Comparison of ENCODE assay signal across 8 cellular contexts in genomic region chr2:71466301-71467179, GRCh38. TPM values are rescaled to one million over a fixed set of nuclear protein-coding genes. Genes with fewer than 3 reads are reported as not detected.
DNase-seq lines count a peak whose midpoint lies in the region; ATAC-seq and TF ChIP-seq lines count a peak whose summit lies in the region.

No MANE protein-coding gene starts in this region.

- H3K4me1 ChIP-seq in SK-N-SH (ENCODE audit: control insufficient read depth in 1 of 2, insufficient read depth in 2 of 2, low read depth in 1 of 2, low read length in 1 of 2), result peaks cover 3 to 4% of the 10 kb centered on the region in 2 experiments; a peak in 2 of 4 replicates
- peaks cover 28 to 51% (median 45%) of the 10 kb centered on the region in 4 donors for H3K4me1 ChIP-seq in esophagus muscularis mucosa
- H3K4me1 ChIP-seq in SJCRH30, result peaks cover 37% of the 10 kb centered on the region

- no peak for TF ChIP-seq POLR2A in esophagus muscularis mucosa (IDR thresholded peaks at IDR 0.05; ENCODE audit: low read depth)

- H3K9me3 Mint-ChIP-seq in naive B cell, result peaks cover 0 to 5% (median 2%) of the 10 kb centered on the region in 7 donors

- no peak overlapping the region for H3K27ac ChIP-seq in SK-N-SH (ENCODE audit: low read depth in 2 of 2, low read length in 1 of 2)
- peak overlapping the region; percentile 54 to 79 (median 67) for H3K27ac ChIP-seq in esophagus muscularis mucosa (replicated peaks in 1 of 4)
- no peak overlapping the region for H3K27ac ChIP-seq in SJCRH30

- no peaks in the 10 kb centered on the region for H3K9me3 ChIP-seq in SK-N-SH
- no peaks in the 10 kb centered on the region for H3K9me3 ChIP-seq in esophagus muscularis mucosa
- H3K9me3 ChIP-seq in SJCRH30 (replicated peaks), result 0 out of 2 replicates have a peak, but pooled peaks cover 3% of the 10 kb centered on the region

- H3K4me1 Mint-ChIP-seq in naive B cell, result peaks cover 7 to 10% (median 7%) of the 10 kb centered on the region in 3 donors

- H3K4me3 ChIP-seq in SK-N-SH (ENCODE audit: low read depth in 2 of 2, low read length in 1 of 2) (peak overlapping the region; percentile 57 to 73), esophagus muscularis mucosa (peak overlapping the region; percentile 66 to 82 (median 70)), SJCRH30 (no peak overlapping the region)

- H3K4me2 ChIP-seq in SK-N-SH, result peak overlapping the region; percentile 99

- peak; percentile 21 to 22 for DNase-seq in stimulated activated CD4-positive, alpha-beta T cell treated with anti-CD3 and anti-CD28 coated beads, Interleukin-2, amount 100 ng/mL, for 24 hours
- DNase-seq in stimulated activated CD4-positive, alpha-beta T cell treated with anti-CD3 and anti-CD28 coated beads, Interleukin-4, amount 100 ng/mL, for 1 hour, result no peak
- DNase-seq in SK-N-SH (peak; percentile 85), esophagus muscularis mucosa (ENCODE audit: extremely low spot score) (no peak), naive B cell (no peak), NOMO-1 treated with dmso at 0.1 percent for 144 hours (lab: John Stamatoyannopoulos, UW; ENCODE audit: unreplicated experiment) (no peak), SJCRH30 (no peak)
- no peak for DNase-seq in NK-92 treated with Interleukin-12 subunit alpha and Interleukin-12 subunit beta, amount 100 ng/mL, for 24 hours (lab: John Stamatoyannopoulos, UW)

- POLR2A ChIA-PET in SK-N-SH (lab: Yijun Ruan, JAX), result interaction anchor here (0.8 kb wide), 1 partner anchor 8 kb away, joined by 3 read pairs; no protein-coding TSS in a partner anchor

- no peak for TF ChIP-seq RAD21 in SK-N-SH (IDR thresholded peaks at IDR 0.05; ENCODE audit: low read length)

- H3K36me3 ChIP-seq in SK-N-SH (replicated peaks in 1 of 2; ENCODE audit: control insufficient read depth in 1 of 2, insufficient read depth in 2 of 2, low read length in 1 of 2), result no peaks in the 10 kb centered on the region
- no peaks in the 10 kb centered on the region for H3K36me3 ChIP-seq in esophagus muscularis mucosa
- H3K36me3 ChIP-seq in SJCRH30, result peaks cover 10% of the 10 kb centered on the region

- H3K27me3 ChIP-seq in SK-N-SH (ENCODE audit: insufficient read depth) (peaks cover 48% of the 10 kb centered on the region), esophagus muscularis mucosa (peaks cover 0 to 6% (median 0%) of the 10 kb centered on the region in 4 donors), SJCRH30 (no peaks in the 10 kb centered on the region)

- peak overlapping the region; percentile 68 to 84 (median 75) for H3K4me3 Mint-ChIP-seq in naive B cell

- TF ChIP-seq EP300 in SK-N-SH (IDR thresholded peaks at IDR 0.05; ENCODE audit: borderline replicate concordance in 1 of 2, low read depth in 1 of 2, low read length in 1 of 2) (no peak), esophagus muscularis mucosa (IDR thresholded peaks at IDR 0.05) (no peak)

- peak overlapping the region; percentile 33; the same call in 1 of the 2 replicates for H3K9ac ChIP-seq in SK-N-SH

- ATAC-seq in naive B cell (ENCODE audit: low read depth in 2 of 2), result no peak

- H4K20me1 ChIP-seq in SK-N-SH (ENCODE audit: insufficient read depth), result no peaks in the 10 kb centered on the region

- H3K36me3 Mint-ChIP-seq in naive B cell, result no peaks in the 10 kb centered on the region

- H3K79me2 ChIP-seq in SK-N-SH (ENCODE audit: insufficient read depth), result no peaks in the 10 kb centered on the region

- TF ChIP-seq CTCF in SK-N-SH (IDR thresholded peaks at IDR 0.05) (no peak), esophagus muscularis mucosa (IDR thresholded peaks at IDR 0.05) (no peak)

- H3F3A ChIP-seq in SK-N-SH (replicated peaks; ENCODE audit: insufficient read depth), result no peaks in the 10 kb centered on the region

- H3K27ac Mint-ChIP-seq in naive B cell, result no peak overlapping the region

- WGBS in SK-N-SH (ENCODE audit: low lambda C conversion rate), result 1% methylated on average over 29 of the region's 78 CpGs
- 0% methylated on average over 5 of the region's 78 CpGs for WGBS in esophagus muscularis mucosa

- intact Hi-C loops in esophagus muscularis mucosa (cut with DNase I), result no loop called here

- H3K27me3 Mint-ChIP-seq in naive B cell, result peaks cover 27 to 42% (median 31%) of the 10 kb centered on the region in 3 donors

- no peaks in the 10 kb centered on the region for H3K9me2 ChIP-seq in SK-N-SH

- H2AFZ ChIP-seq in SK-N-SH (ENCODE audit: low read depth), result peak overlapping the region; percentile 67; the same call in 1 of the 2 replicates

- CTCF ChIA-PET in SK-N-SH (lab: Yijun Ruan, JAX), result interaction anchor here (0.8 to 2.8 kb wide), 6 partner anchors 11 to 167 kb away, joined by 3 to 15 read pairs (median 3); no protein-coding TSS in a partner anchor

TF ChIP-seq in SK-N-SH, 30 proteins besides CTCF, POLR2A, EP300 and RAD21 (continues in another document):
- no peak for TF ChIP-seq POLR2AphosphoS5 (IDR thresholded peaks at IDR 0.05; ENCODE audit: low read depth, low read length)
- no peak for TF ChIP-seq USF1 (IDR thresholded peaks at IDR 0.05; ENCODE audit: borderline replicate concordance, low read depth)
- TF ChIP-seq USF2 (IDR thresholded peaks at IDR 0.05; ENCODE audit: borderline replicate concordance, low read depth, low read length), result no peak
- TF ChIP-seq NFIC (IDR thresholded peaks at IDR 0.05; ENCODE audit: borderline replicate concordance), result no peak
- no peak for TF ChIP-seq YY1 (IDR thresholded peaks at IDR 0.05; ENCODE audit: low read depth)
- TF ChIP-seq TEAD4 (IDR thresholded peaks at IDR 0.05; ENCODE audit: borderline replicate concordance, insufficient read depth), result no peak
- TF ChIP-seq NRF1 (IDR thresholded peaks at IDR 0.05; ENCODE audit: low read depth, low read length), result no peak
- no peak for TF ChIP-seq ZBTB33 (IDR thresholded peaks at IDR 0.05; ENCODE audit: borderline replicate concordance, low read depth)
- no peak for TF ChIP-seq CHD2 (IDR thresholded peaks at IDR 0.05; ENCODE audit: low read length, partially characterized antibody)
- no peak for TF ChIP-seq MEF2A (IDR thresholded peaks at IDR 0.05; ENCODE audit: borderline replicate concordance, low read depth)
- no peak for TF ChIP-seq RXRA (IDR thresholded peaks at IDR 0.05; ENCODE audit: borderline replicate concordance, low read depth)
- no peak for TF ChIP-seq MXI1 (IDR thresholded peaks at IDR 0.05; ENCODE audit: low read depth, low read length)
- no peak for TF ChIP-seq SIN3A (IDR thresholded peaks at IDR 0.05; ENCODE audit: borderline replicate concordance, low read depth, low read length)

RNA-seq across cellular contexts. Expression of gene DYSF, which starts 13.2 kb away (rescaled TPM):
- polyA plus RNA-seq in SK-N-SH (2012; rRNA removed) (0.10 and 0.18 TPM in 2 replicates), naive B cell (ENCODE audit: low read depth in 6 of 6) (1 to 10 TPM in 1 of 6 donors, under 1 TPM in 1, not detected in 4; 0.09 to 3.2 TPM)
- 0.05 and 0.16 TPM in 2 replicates for polyA plus RNA-seq in SK-N-SH (2012; cell fraction: cytosol; rRNA removed)
- 0.67 and 0.73 TPM in 2 replicates for polyA plus RNA-seq in SK-N-SH (2012; cell fraction: nucleus; rRNA removed)
- 10 to 100 TPM; 17.4 to 40.7 (median 18.5) TPM for total RNA-seq in esophagus muscularis mucosa
- total RNA-seq in SJCRH30 (2014; rRNA removed; shearing (Covaris generic)), result 13.9 and 15.2 TPM in 2 replicates

Comparison
In these comparisons a context has a peak if more than half of its experiments do, and no peak if none do; other contexts are left out.
1. DNase-seq: peak in stimulated activated CD4-positive, alpha-beta T cell treated with anti-CD3 and anti-CD28 coated beads, Interleukin-2, amount 100 ng/mL, for 24 hours (2 of 2) and SK-N-SH (single experiment); none in stimulated activated CD4-positive, alpha-beta T cell treated with anti-CD3 and anti-CD28 coated beads, Interleukin-4, amount 100 ng/mL, for 1 hour (single experiment), esophagus muscularis mucosa (single experiment), naive B cell (single experiment), NOMO-1 treated with dmso at 0.1 percent for 144 hours (single experiment), SJCRH30 (0 of 2) and NK-92 treated with Interleukin-12 subunit alpha and Interleukin-12 subunit beta, amount 100 ng/mL, for 24 hours (single experiment).
2. H3K27ac ChIP-seq: peak in esophagus muscularis mucosa (4 of 4); none in SK-N-SH (0 of 2) and SJCRH30 (single experiment).